In the genomic region with DNA sequence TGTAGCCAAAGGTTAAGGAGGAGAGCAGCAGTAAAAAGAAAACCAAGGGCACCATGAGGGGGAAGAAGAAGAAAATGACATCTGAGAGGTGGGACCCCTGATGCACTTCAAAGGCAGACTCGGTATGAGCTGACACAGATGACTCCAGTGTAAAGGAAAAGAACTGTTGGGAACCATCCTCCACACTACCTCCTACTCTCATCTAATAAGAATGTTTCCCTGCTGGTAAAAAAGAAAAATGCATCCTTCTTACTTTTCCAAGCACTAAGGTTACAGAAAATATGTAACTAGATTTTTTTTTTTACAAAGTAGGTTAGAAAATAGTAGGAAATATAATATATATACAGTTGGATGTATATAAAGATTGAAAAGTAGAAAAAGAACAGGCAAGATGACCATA, we compare ENCODE assay signal across 28 cellular contexts. TPM values are rescaled to one million over a fixed set of nuclear protein-coding genes. Genes with fewer than 3 reads are reported as not detected.
A peak's percentile ranks its signal among the peaks of the same experiment; 100 is the strongest.
DNase-seq lines count a peak whose midpoint lies in the region; ATAC-seq and TF ChIP-seq lines count a peak whose summit lies in the region.
"Had no signal": no experiment of that assay in that cellular context is flagged by ENCODE, and none has a peak within 500 bp of the region (broad histone marks: within the 10 kb centered on the region; RNA-seq: fewer than 3 reads in every experiment).

No MANE protein-coding gene starts in this region.

- H3K4me3 ChIP-seq in fibroblast of pulmonary artery (replicated peaks; ENCODE audit: low read depth, low read length) (no peak overlapping the region), smooth muscle cell (no peak overlapping the region)
- H3K4me3 ChIP-seq: ascending aorta, BLaER1, upper lobe of right lung had no signal

- H3K27me3 ChIP-seq in smooth muscle cell (ENCODE audit: low read depth): no peaks in the 10 kb centered on the region
- H3K27me3 ChIP-seq: ascending aorta, BLaER1, upper lobe of right lung had no signal

- H3K36me3 ChIP-seq in smooth muscle cell (ENCODE audit: low read depth): no peaks in the 10 kb centered on the region
- H3K36me3 ChIP-seq: ascending aorta, BLaER1, upper lobe of right lung had no signal

- H4K20me1 ChIP-seq in smooth muscle cell (ENCODE audit: low read depth): no peaks in the 10 kb centered on the region
- H4K20me1 ChIP-seq: BLaER1 had no signal

- H3K4me1 ChIP-seq in smooth muscle cell (ENCODE audit: low read depth): no peaks in the 10 kb centered on the region
- H3K4me1 ChIP-seq: ascending aorta, BLaER1 had no signal

- H3K4me2 ChIP-seq in smooth muscle cell: no peak overlapping the region
- H3K4me2 ChIP-seq: BLaER1 had no signal

- TF ChIP-seq CTCF in HFFc6 (IDR thresholded peaks at IDR 0.05) (peak; percentile 69), fibroblast of pulmonary artery (IDR thresholded peaks at IDR 0.05; ENCODE audit: low read length, missing control alignments) (peak; percentile 21), smooth muscle cell (IDR thresholded peaks at IDR 0.05; ENCODE audit: borderline replicate concordance, insufficient read depth, poor library complexity, severe bottlenecking) (peak; percentile 12)

- DNase-seq in HFFc6: no peak
- peak; percentile 33 for DNase-seq in amniotic epithelial cell (ENCODE audit: low read depth)
- DNase-seq in fibroblast of pulmonary artery (ENCODE audit: low read depth): no peak
- no peak for DNase-seq in smooth muscle cell (lab: John Stamatoyannopoulos, UW; ENCODE audit: unreplicated experiment)
- no peak for DNase-seq in anterior cingulate cortex (lab: John Stamatoyannopoulos, UW)
- DNase-seq in activated naive CD4-positive, alpha-beta T cell treated with anti-CD3 and anti-CD28 coated beads, Interleukin-2, amount 50 U/mL, for 16 hours: no peak
- DNase-seq: activated CD4-positive, CD25-positive, alpha-beta regulatory T cell treated with anti-CD3 and anti-CD28 coated beads, Interleukin-2, amount 50 U/mL, for 72 hours; activated CD8-positive, alpha-beta memory T cell treated with anti-CD3 and anti-CD28 coated beads for 24 hours; activated naive CD4-positive, alpha-beta T cell treated with Interleukin-2 at 50 U/mL for 16 hours; activated T-cell treated with anti-CD3 and anti-CD28 coated beads, Interleukin-2, amount 50 U/mL, for 4 hours; hypothalamus; NCI-H1048; NCI-H2029; occipital lobe; RPMI8226; stimulated activated CD4-positive, alpha-beta T cell treated with anti-CD3 and anti-CD28 coated beads, Interleukin-12 subunit alpha, Interleukin-12 subunit beta, amount 100 ng/mL, for 4 hours; T1000; upper lobe of right lung had no signal

- peaks cover 68% of the 10 kb centered on the region for H3K4me1 Mint-ChIP-seq in HFFc6 (ENCODE audit: low read depth)

- no peak overlapping the region for H3K9ac ChIP-seq in smooth muscle cell (ENCODE audit: low read depth)
- H3K9ac ChIP-seq: BLaER1 had no signal

- H3K27ac Mint-ChIP-seq in HFFc6: peak overlapping the region; percentile 85

- no peak overlapping the region for H3K4me3 Mint-ChIP-seq in HFFc6
- H3K4me3 Mint-ChIP-seq: activated T-cell treated with anti-CD3 and anti-CD28 coated beads, Interleukin-2, amount 50 U/mL, for 4 hours had no signal

- no peaks in the 10 kb centered on the region; the same call in 1 of the 2 replicates for H3K27me3 Mint-ChIP-seq in HFFc6 (ENCODE audit: insufficient read depth)

- H3K9me3 Mint-ChIP-seq in HFFc6: no peaks in the 10 kb centered on the region
- H3K9me3 Mint-ChIP-seq: activated T-cell treated with anti-CD3 and anti-CD28 coated beads, Interleukin-2, amount 50 U/mL, for 4 hours had no signal

- no peak for ATAC-seq in GM18870 (IDR thresholded peaks at IDR 0.05; ENCODE audit: unreplicated experiment)
- ATAC-seq: activated T-cell treated with anti-CD3 and anti-CD28 coated beads, Interleukin-2, amount 50 U/mL, for 4 hours; upper lobe of right lung had no signal

- no peaks in the 10 kb centered on the region for H3F3A ChIP-seq in smooth muscle cell (ENCODE audit: low read depth)

- H2AFZ ChIP-seq in smooth muscle cell (ENCODE audit: low read depth): no peak overlapping the region

- H3K9me3 ChIP-seq in smooth muscle cell (replicated peaks; ENCODE audit: low read depth): no peaks in the 10 kb centered on the region
- H3K9me3 ChIP-seq: ascending aorta, BLaER1, upper lobe of right lung had no signal

- H3K79me2 ChIP-seq in smooth muscle cell (ENCODE audit: low read depth): no peaks in the 10 kb centered on the region

- H3K36me3 Mint-ChIP-seq in HFFc6 (ENCODE audit: low read depth): no peaks in the 10 kb centered on the region

- 62% methylated on average over 1 of the region's 1 CpG for WGBS in smooth muscle cell (ENCODE audit: low lambda C conversion rate)

- H3K27ac ChIP-seq in smooth muscle cell (ENCODE audit: low read depth): no peak overlapping the region
- H3K27ac ChIP-seq: ascending aorta, BLaER1, upper lobe of right lung had no signal

RNA-seq across cellular contexts. Expression of a gene that starts 16.9 kb away (rescaled TPM):
- not detected for total RNA-seq in HFFc6 (2021; fragmentation: NEBNext Ultra II Directional; extraction: Animal tissue kit (Norgen Biotek cat#: 25700))
- not detected in 2 replicates for total RNA-seq in smooth muscle cell
- polyA plus RNA-seq in smooth muscle cell: not detected in 2 replicates
- total RNA-seq: activated T-cell treated with anti-CD3 and anti-CD28 coated beads, Interleukin-2, amount 50 U/mL, for 4 hours; ascending aorta; cerebellum; G401; HT1080; lung microvascular endothelial cell; myocyte; NCI-H460; occipital lobe; upper lobe of right lung had no signal
- polyA plus RNA-seq: keratinocyte had no signal

RNA-seq across cellular contexts. Expression of a gene that starts 51.4 kb away (rescaled TPM):
- total RNA-seq in HFFc6 (2021; fragmentation: NEBNext Ultra II Directional; extraction: Animal tissue kit (Norgen Biotek cat#: 25700)): not detected
- total RNA-seq in smooth muscle cell: not detected in 2 replicates
- not detected in 2 replicates for polyA plus RNA-seq in smooth muscle cell
- total RNA-seq: activated T-cell treated with anti-CD3 and anti-CD28 coated beads, Interleukin-2, amount 50 U/mL, for 4 hours; ascending aorta; cerebellum; G401; HT1080; lung microvascular endothelial cell; myocyte; NCI-H460; occipital lobe; upper lobe of right lung had no signal

Comparison
In these comparisons a context has a peak if more than half of its experiments do, and no peak if none do; other contexts are left out.
1. CTCF ChIP-seq: peak in every context shown above with its lines; median percentile 69 in HFFc6; 21 in fibroblast of pulmonary artery; 12 in smooth muscle cell.